ENCODE assay signal across 14 cellular contexts in the genomic region with DNA sequence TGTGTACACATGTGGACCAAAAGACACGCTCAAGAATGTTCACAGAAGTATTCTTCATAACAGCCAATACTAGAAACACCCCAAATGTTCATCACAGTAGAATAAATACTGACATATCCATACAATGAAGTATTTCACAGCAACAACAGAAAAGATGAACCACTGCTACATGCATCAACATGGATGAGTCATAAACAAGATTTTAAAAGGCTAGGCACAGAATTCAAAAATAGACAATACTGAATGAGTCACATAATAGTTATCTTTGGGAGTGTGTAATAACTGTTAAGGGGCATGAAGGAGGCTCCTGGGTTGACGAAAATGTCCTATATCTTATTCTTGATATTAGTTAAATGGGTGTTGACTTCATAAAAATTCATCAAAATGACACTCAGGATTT. TPM values are rescaled to one million over a fixed set of nuclear protein-coding genes. Genes with fewer than 3 reads are reported as not detected.
A peak's percentile ranks its signal among the peaks of the same experiment; 100 is the strongest.
DNase-seq lines count a peak whose midpoint lies in the region; ATAC-seq and TF ChIP-seq lines count a peak whose summit lies in the region.
"Had no signal": no experiment of that assay in that cellular context is flagged by ENCODE, and none has a peak within 500 bp of the region (broad histone marks: within the 10 kb centered on the region; RNA-seq: fewer than 3 reads in every experiment).

No MANE protein-coding gene starts in this region.

- H3K27ac Mint-ChIP-seq in chondrocyte (ENCODE audit: unreplicated experiment) = peak overlapping the region; percentile 30
- H3K27ac Mint-ChIP-seq: T-helper 2 cell treated with Interferon-gamma antibody and Interleukin-4, amounts not matched to agents 5 μg/mL and 100 μg/mL, for 36 hours had no signal

- no peak for TF ChIP-seq POLR2A in uterus (IDR thresholded peaks at IDR 0.05)

- no peak overlapping the region for H3K4me3 Mint-ChIP-seq in chondrocyte (ENCODE audit: unreplicated experiment)
- H3K4me3 Mint-ChIP-seq: T-helper 2 cell treated with Interferon-gamma antibody and Interleukin-4, amounts not matched to agents 5 μg/mL and 100 μg/mL, for 36 hours had no signal

- peaks cover 0 to 4% of the 10 kb centered on the region in 2 donors for H3K4me1 ChIP-seq in uterus
- H3K4me1 ChIP-seq in colonic mucosa = no peaks in the 10 kb centered on the region

- H3K9ac ChIP-seq in colonic mucosa (ENCODE audit: low read depth in 2 of 2, low read length in 2 of 2) = no peak overlapping the region

- no peaks in the 10 kb centered on the region for H3K36me3 ChIP-seq in uterus
- no peaks in the 10 kb centered on the region for H3K36me3 ChIP-seq in colonic mucosa

- no peaks in the 10 kb centered on the region for H3K36me3 Mint-ChIP-seq in chondrocyte (ENCODE audit: low read depth)

- H3K27me3 Mint-ChIP-seq in chondrocyte (ENCODE audit: low read depth) = no peaks in the 10 kb centered on the region

- H3K4me3 ChIP-seq in uterus (no peak overlapping the region), colonic mucosa (no peak overlapping the region)
- H3K4me3 ChIP-seq: lung had no signal

- TF ChIP-seq CTCF in chondrocyte (IDR thresholded peaks at IDR 0.05) = no peak
- no peak for TF ChIP-seq CTCF in omental fat pad (IDR thresholded peaks at IDR 0.05)
- TF ChIP-seq CTCF in uterus (IDR thresholded peaks at IDR 0.05) = no peak
- TF ChIP-seq CTCF in colonic mucosa (IDR thresholded peaks at IDR 0.05) = no peak

- H3K27me3 ChIP-seq in uterus (no peaks in the 10 kb centered on the region), colonic mucosa (no peaks in the 10 kb centered on the region)

- H3K4me1 Mint-ChIP-seq in chondrocyte (ENCODE audit: low read depth) = peaks cover 13% of the 10 kb centered on the region

- H3K9me3 ChIP-seq in uterus = no peaks in the 10 kb centered on the region
- no peaks in the 10 kb centered on the region for H3K9me3 ChIP-seq in colonic mucosa
- H3K9me3 ChIP-seq: Caco-2 had no signal

- no peaks in the 10 kb centered on the region for H3K9me3 Mint-ChIP-seq in chondrocyte (ENCODE audit: low read depth)
- H3K9me3 Mint-ChIP-seq: T-helper 2 cell treated with Interferon-gamma antibody and Interleukin-4, amounts not matched to agents 5 μg/mL and 100 μg/mL, for 36 hours had no signal

- peak; percentile 76 for DNase-seq in EL
- DNase-seq in M059J (ENCODE audit: low read depth) = peak; percentile 65
- DNase-seq in chondrocyte (ENCODE audit: low spot score) = no peak
- DNase-seq in omental fat pad (ENCODE audit: low spot score) = no peak
- no peak for DNase-seq in uterus
- DNase-seq in colonic mucosa = no peak
- no peak for DNase-seq in NCI-H2196 treated with DMSO at 0.1 percent for 48 hours (lab: John Stamatoyannopoulos, UW; ENCODE audit: unreplicated experiment)
- DNase-seq in T1000 (lab: John Stamatoyannopoulos, UW) = no peak
- DNase-seq: activated CD8-positive, alpha-beta memory T cell treated with anti-CD3 and anti-CD28 coated beads, Interleukin-2, amount 50 U/mL, for 48 hours; aorta; Caco-2; NCI-H69 had no signal

- ATAC-seq in omental fat pad (ENCODE audit: low FRiP score) = peak; percentile 32

- intact Hi-C loops in uterus (cut with DNase I; ENCODE audit: low total_unique reads) (no loop called here), colonic mucosa (cut with DNase I) (no loop called here)

- H3K27ac ChIP-seq in uterus = no peak overlapping the region
- no peak overlapping the region for H3K27ac ChIP-seq in colonic mucosa

RNA-seq across cellular contexts. Expression of a gene that starts 43.5 kb away (rescaled TPM):
- 14.1 and 16.8 TPM in 2 replicates for total RNA-seq in M059J (2014; rRNA removed; shearing (Covaris generic))
- total RNA-seq in chondrocyte = 26.1 to 31.2 TPM (median 28.7 TPM) in 3 replicates
- total RNA-seq in omental fat pad = 10 to 100 TPM; 18.7 to 30.4 (median 27.0) TPM
- 10 to 100 TPM; 13.3 to 60.3 (median 29.1) TPM for total RNA-seq in uterus
- total RNA-seq in colonic mucosa = 10 to 100 TPM; 18.4 to 20.8 TPM

Comparison
In these comparisons a context has a peak if more than half of its experiments do, and no peak if none do; other contexts are left out.
1. DNase-seq: peak in EL (single experiment) and M059J (single experiment); none in chondrocyte (single experiment), omental fat pad (single experiment), uterus (0 of 2), colonic mucosa (single experiment), NCI-H2196 treated with DMSO at 0.1 percent for 48 hours (single experiment) and T1000 (single experiment).